9 cellular contexts compared by ENCODE assay signal in genomic region chr16:88854306-88855111, GRCh38. TPM values are rescaled to one million over a fixed set of nuclear protein-coding genes. Genes with fewer than 3 reads are reported as not detected.
A peak's percentile ranks its signal among the peaks of the same experiment; 100 is the strongest.
DNase-seq lines count a peak whose midpoint lies in the region; ATAC-seq and TF ChIP-seq lines count a peak whose summit lies in the region.
"Had no signal": no experiment of that assay in that cellular context is flagged by ENCODE, and none has a peak within 500 bp of the region (broad histone marks: within the 10 kb centered on the region; RNA-seq: fewer than 3 reads in every experiment).

No MANE protein-coding gene starts in this region.

- H3K4me1 ChIP-seq in colonic mucosa: peaks cover 12% of the 10 kb centered on the region
- H3K4me1 ChIP-seq in heart left ventricle: peaks cover 0 to 52% (median 21%) of the 10 kb centered on the region in 12 donors

- 73 to 80% (median 79%) methylated on average over 16 to 20 of the region's 20 CpGs for WGBS in heart left ventricle, 4 donors

- ATAC-seq in activated CD8-positive, alpha-beta T cell treated with anti-CD3 and anti-CD28 coated beads for 36 hours: peak; percentile 6
- ATAC-seq in memory B cell (ENCODE audit: low read depth): peak; percentile 57
- no peak for ATAC-seq in heart left ventricle

- H3K4me1 Mint-ChIP-seq in activated CD8-positive, alpha-beta T cell treated with anti-CD3 and anti-CD28 coated beads for 36 hours (ENCODE audit: low read depth): peaks cover 31% of the 10 kb centered on the region
- peaks cover 16% of the 10 kb centered on the region for H3K4me1 Mint-ChIP-seq in memory B cell

- no peak overlapping the region for H3K27ac ChIP-seq in colonic mucosa
- peak overlapping the region in 1 of 12 donors; percentile 75 for H3K27ac ChIP-seq in heart left ventricle

- CTCF ChIA-PET in activated CD8-positive, alpha-beta T cell treated with anti-CD3 and anti-CD28 coated beads for 36 hours (lab: Charles Lee): interaction anchor here (0.9 kb wide), 1 partner anchor 362 kb away, joined by 3 read pairs; no protein-coding TSS in a partner anchor

- H3K4me3 ChIP-seq in H7 (ENCODE audit: insufficient read depth, low read depth, low read length) (no peak overlapping the region), colonic mucosa (no peak overlapping the region), heart left ventricle (no peak overlapping the region)
- H3K4me3 ChIP-seq: tibial nerve had no signal

- H3K36me3 ChIP-seq in H7 (replicated peaks; ENCODE audit: control insufficient read depth, insufficient read depth, low read length) (peaks cover 5% of the 10 kb centered on the region; the same call in 1 of the 2 replicates), colonic mucosa (no peaks in the 10 kb centered on the region), heart left ventricle (peaks cover 0 to 27% (median 11%) of the 10 kb centered on the region in 9 donors)

- no peak overlapping the region for H3K27ac Mint-ChIP-seq in activated CD8-positive, alpha-beta T cell treated with anti-CD3 and anti-CD28 coated beads for 36 hours
- H3K27ac Mint-ChIP-seq in memory B cell: peak overlapping the region; percentile 84

- DNase-seq in CD1c-positive myeloid dendritic cell (ENCODE audit: extremely low spot score) (peak; percentile 86), H7 (peak; percentile 84), memory B cell (ENCODE audit: low spot score in 2 of 2) (peak; percentile 36 to 46), colonic mucosa (no peak), NCI-H446 (lab: John Stamatoyannopoulos, UW) (no peak), heart left ventricle (no peak)
- peak; percentile 59 for DNase-seq in activated CD8-positive, alpha-beta T cell treated with anti-CD3 and anti-CD28 coated beads for 36 hours
- no peak for DNase-seq in activated CD4-positive, CD25-positive, alpha-beta regulatory T cell treated with anti-CD3 and anti-CD28 coated beads, Interleukin-2, amount 50 U/mL, for 72 hours

- peaks cover 12% of the 10 kb centered on the region for H3K36me3 Mint-ChIP-seq in activated CD8-positive, alpha-beta T cell treated with anti-CD3 and anti-CD28 coated beads for 36 hours (ENCODE audit: low read depth)
- peaks cover 1% of the 10 kb centered on the region for H3K36me3 Mint-ChIP-seq in memory B cell

- POLR2A ChIA-PET in activated CD8-positive, alpha-beta T cell treated with anti-CD3 and anti-CD28 coated beads for 36 hours (lab: Charles Lee): interaction anchor here (1.3 kb wide), 1 partner anchor 36 kb away, joined by 3 read pairs; no protein-coding TSS in a partner anchor

- H3K9me3 Mint-ChIP-seq in activated CD8-positive, alpha-beta T cell treated with anti-CD3 and anti-CD28 coated beads for 36 hours: no peaks in the 10 kb centered on the region
- H3K9me3 Mint-ChIP-seq in memory B cell: no peaks in the 10 kb centered on the region

- intact Hi-C loops in activated CD8-positive, alpha-beta T cell treated with anti-CD3 and anti-CD28 coated beads for 36 hours (cut with micrococcal nuclease): no loop called here
- intact Hi-C loops in colonic mucosa (cut with DNase I) (loop anchor here (5.0 to 10.0 kb wide), 3 partner anchors 42 to 400 kb away; partner anchors contain the start of genes APRT, ZFPM1 and ZNF778), heart left ventricle (cut with DNase I) (loop anchor here in 3 of 10 donors (5.0 to 10.0 kb wide), 3 partner anchors 42 to 363 kb away; partner anchors contain the start of genes ZNF778 (in 2 of the 3) and APRT (in 1 of the 3))

- TF ChIP-seq CTCF in activated CD8-positive, alpha-beta T cell treated with anti-CD3 and anti-CD28 coated beads for 36 hours (IDR thresholded peaks at IDR 0.05): no peak
- no peak for TF ChIP-seq CTCF in colonic mucosa (IDR thresholded peaks at IDR 0.05)
- no peak for TF ChIP-seq CTCF in heart left ventricle (IDR thresholded peaks at IDR 0.05)

- H3K27me3 ChIP-seq in H7 (ENCODE audit: control insufficient read depth, insufficient read depth, low read length): no peaks in the 10 kb centered on the region
- no peaks in the 10 kb centered on the region for H3K27me3 ChIP-seq in colonic mucosa
- H3K27me3 ChIP-seq in heart left ventricle: no peaks in the 10 kb centered on the region
- H3K27me3 ChIP-seq: tibial nerve had no signal

- no peak for TF ChIP-seq POLR2A in heart left ventricle (IDR thresholded peaks at IDR 0.05)

- H3K27me3 Mint-ChIP-seq in activated CD8-positive, alpha-beta T cell treated with anti-CD3 and anti-CD28 coated beads for 36 hours: no peaks in the 10 kb centered on the region
- no peaks in the 10 kb centered on the region for H3K27me3 Mint-ChIP-seq in memory B cell

- H3K9ac ChIP-seq in colonic mucosa (ENCODE audit: low read depth in 2 of 2, low read length in 2 of 2): no peak overlapping the region

- H3K4me3 Mint-ChIP-seq in activated CD8-positive, alpha-beta T cell treated with anti-CD3 and anti-CD28 coated beads for 36 hours: peak overlapping the region; percentile 73
- peak overlapping the region; percentile 64 for H3K4me3 Mint-ChIP-seq in memory B cell

- H3K9me3 ChIP-seq in colonic mucosa (no peaks in the 10 kb centered on the region), heart left ventricle (no peaks in the 10 kb centered on the region)
- H3K9me3 ChIP-seq: tibial nerve had no signal

RNA-seq across cellular contexts. Expression of gene GALNS, which starts 2.2 kb away (rescaled TPM):
- 6.7 and 17.1 TPM in 2 replicates for total RNA-seq in H7 (2014; rRNA removed; shearing (Covaris generic))
- 10 to 100 TPM; 24.5 to 25.4 TPM for total RNA-seq in activated CD8-positive, alpha-beta T cell treated with anti-CD3 and anti-CD28 coated beads for 36 hours
- total RNA-seq in colonic mucosa: 10 to 100 TPM; 22.8 to 44.5 TPM
- total RNA-seq in heart left ventricle: 10 to 100 TPM; 10.7 to 22.7 (median 13.3) TPM
- polyA plus RNA-seq in heart left ventricle: 10 to 100 TPM; 14.1 to 16.4 TPM

RNA-seq across cellular contexts. Expression of gene TRAPPC2L, which starts 2.4 kb away (rescaled TPM):
- total RNA-seq in H7 (2014; rRNA removed; shearing (Covaris generic)): 56.2 and 56.6 TPM in 2 replicates
- total RNA-seq in activated CD8-positive, alpha-beta T cell treated with anti-CD3 and anti-CD28 coated beads for 36 hours: 10 to 100 TPM; 56.4 to 61.9 TPM
- total RNA-seq in colonic mucosa (10 to 100 TPM; 33.8 to 57.3 TPM), heart left ventricle (10 to 100 TPM; 20.3 to 65.7 (median 44.2) TPM)
- polyA plus RNA-seq in heart left ventricle: 10 to 100 TPM; 30.3 to 51.3 TPM

RNA-seq across cellular contexts. Expression of gene PABPN1L, which starts 12.0 kb away (rescaled TPM):
- not detected in 2 replicates for total RNA-seq in H7 (2014; rRNA removed; shearing (Covaris generic))
- not detected for total RNA-seq in activated CD8-positive, alpha-beta T cell treated with anti-CD3 and anti-CD28 coated beads for 36 hours
- not detected for total RNA-seq in colonic mucosa
- not detected for total RNA-seq in heart left ventricle
- polyA plus RNA-seq in heart left ventricle: not detected
- total RNA-seq: tibial nerve had no signal

RNA-seq across cellular contexts. Expression of gene APRT, which starts 42.8 kb away (rescaled TPM):
- 526 and 633 TPM in 2 replicates for total RNA-seq in H7 (2014; rRNA removed; shearing (Covaris generic))
- total RNA-seq in activated CD8-positive, alpha-beta T cell treated with anti-CD3 and anti-CD28 coated beads for 36 hours: 100 to 1,000 TPM; 236 to 240 TPM
- total RNA-seq in colonic mucosa (100 to 1,000 TPM; 103 to 273 TPM), heart left ventricle (10 to 100 TPM; 26.6 to 75.8 (median 44.2) TPM)
- 100 to 1,000 TPM in 1 of 2 donors, 10 to 100 TPM in 1; 62.6 to 129 TPM for polyA plus RNA-seq in heart left ventricle

RNA-seq across cellular contexts. Expression of gene CDT1, which starts 50.9 kb away (rescaled TPM):
- total RNA-seq in H7 (2014; rRNA removed; shearing (Covaris generic)): 120 and 176 TPM in 2 replicates
- total RNA-seq in activated CD8-positive, alpha-beta T cell treated with anti-CD3 and anti-CD28 coated beads for 36 hours: 100 to 1,000 TPM; 180 to 182 TPM
- total RNA-seq in colonic mucosa: 10 to 100 TPM; 14.9 to 71.7 TPM
- total RNA-seq in heart left ventricle: 1 to 10 TPM in 4 of 9 donors, under 1 TPM in 5; 0.23 to 6.1 (median 0.70) TPM
- polyA plus RNA-seq in heart left ventricle: under 1 TPM; 0.19 to 0.40 TPM

Comparison
In these comparisons a context has a peak if more than half of its experiments do, and no peak if none do; other contexts are left out.
1. DNase-seq: peak in CD1c-positive myeloid dendritic cell (single experiment), H7 (single experiment), activated CD8-positive, alpha-beta T cell treated with anti-CD3 and anti-CD28 coated beads for 36 hours (single experiment) and memory B cell (2 of 2); none in colonic mucosa (single experiment), NCI-H446 (0 of 2), heart left ventricle (0 of 5) and activated CD4-positive, CD25-positive, alpha-beta regulatory T cell treated with anti-CD3 and anti-CD28 coated beads, Interleukin-2, amount 50 U/mL, for 72 hours (single experiment).
2. ATAC-seq: peak in activated CD8-positive, alpha-beta T cell treated with anti-CD3 and anti-CD28 coated beads for 36 hours (single experiment) and memory B cell (single experiment); none in heart left ventricle (0 of 4).